In the genomic region with DNA sequence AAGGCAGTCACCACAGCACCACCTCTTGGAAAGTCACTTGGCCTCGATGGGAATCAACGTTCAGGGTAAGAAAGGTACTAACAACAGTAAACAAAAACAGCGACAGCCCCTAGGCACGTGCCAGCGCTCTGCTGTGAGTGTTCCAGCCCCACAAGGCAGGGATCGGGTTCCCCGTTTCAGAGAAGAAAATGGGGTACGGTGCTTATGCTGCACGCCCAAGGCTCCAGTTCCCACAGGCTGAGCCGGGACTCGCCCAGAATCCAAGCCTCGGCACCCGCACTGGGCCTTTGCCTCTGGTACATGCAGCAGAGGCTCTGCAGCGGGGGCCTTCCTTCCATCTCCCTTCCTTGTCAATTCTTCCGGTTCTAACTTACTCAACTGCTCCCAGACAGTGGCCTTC, we compare ENCODE assay signal across 18 cellular contexts. TPM values are rescaled to one million over a fixed set of nuclear protein-coding genes. Genes with fewer than 3 reads are reported as not detected.
DNase-seq lines count a peak whose midpoint lies in the region; ATAC-seq and TF ChIP-seq lines count a peak whose summit lies in the region.
"Had no signal": no experiment of that assay in that cellular context is flagged by ENCODE, and none has a peak within 500 bp of the region (broad histone marks: within the 10 kb centered on the region; RNA-seq: fewer than 3 reads in every experiment).

No MANE protein-coding gene starts in this region.

- POLR2A ChIA-PET in naive thymus-derived CD4-positive, alpha-beta T cell (lab: Charles Lee), result interaction anchor here (1.7 to 2.1 kb wide), 2 partner anchors 16 to 38 kb away, joined by 4 to 5 read pairs; no protein-coding TSS in a partner anchor

- ATAC-seq in stimulated activated naive CD8-positive, alpha-beta T cell treated with anti-CD3 and anti-CD28 coated beads, Interleukin-15, Interleukin-2, amounts not matched to agents 100 U/mL and 50 U/mL, for 24 hours, result no peak
- no peak for ATAC-seq in naive thymus-derived CD4-positive, alpha-beta T cell
- ATAC-seq in upper lobe of right lung, result no peak
- no peak for ATAC-seq in HG03095 (IDR thresholded peaks at IDR 0.05; ENCODE audit: unreplicated experiment)

- no peak overlapping the region for H3K9ac ChIP-seq in colonic mucosa (ENCODE audit: low read depth in 2 of 2, low read length in 2 of 2)

- no peak overlapping the region for H3K27ac ChIP-seq in colonic mucosa
- no peak overlapping the region for H3K27ac ChIP-seq in naive thymus-derived CD4-positive, alpha-beta T cell (ENCODE audit: low read depth, low read length)
- H3K27ac ChIP-seq in upper lobe of right lung, result peak overlapping the region; percentile 72

- H3K27ac Mint-ChIP-seq in stimulated activated naive CD8-positive, alpha-beta T cell treated with anti-CD3 and anti-CD28 coated beads, Interleukin-15, Interleukin-2, amounts not matched to agents 100 ng/mL and 50 ng/mL, for 24 hours, result peak overlapping the region; percentile 41
- H3K27ac Mint-ChIP-seq in naive thymus-derived CD4-positive, alpha-beta T cell, result peak overlapping the region in 5 of 9 donors; percentile 38 to 62 (median 40)
- H3K27ac Mint-ChIP-seq: activated B cell treated with CpG ODN at 0.5 μM for 24 hours had no signal

- H3K4me3 Mint-ChIP-seq in stimulated activated naive CD8-positive, alpha-beta T cell treated with anti-CD3 and anti-CD28 coated beads, Interleukin-15, Interleukin-2, amounts not matched to agents 100 ng/mL and 50 ng/mL, for 24 hours, result no peak overlapping the region
- H3K4me3 Mint-ChIP-seq in naive thymus-derived CD4-positive, alpha-beta T cell, result no peak overlapping the region
- H3K4me3 Mint-ChIP-seq: activated B cell treated with CpG ODN at 0.5 μM for 24 hours, naive B cell had no signal

- H3K36me3 Mint-ChIP-seq in stimulated activated naive CD8-positive, alpha-beta T cell treated with anti-CD3 and anti-CD28 coated beads, Interleukin-15, Interleukin-2, amounts not matched to agents 100 ng/mL and 50 ng/mL, for 24 hours (ENCODE audit: low read depth), result peaks cover 84% of the 10 kb centered on the region
- H3K36me3 Mint-ChIP-seq in naive thymus-derived CD4-positive, alpha-beta T cell, result peaks cover 9 to 59% (median 15%) of the 10 kb centered on the region in 5 donors

- no peak for TF ChIP-seq CTCF in colonic mucosa (IDR thresholded peaks at IDR 0.05)
- no peak for TF ChIP-seq CTCF in upper lobe of right lung (IDR thresholded peaks at IDR 0.05)

- H3K4me1 Mint-ChIP-seq in stimulated activated naive CD8-positive, alpha-beta T cell treated with anti-CD3 and anti-CD28 coated beads, Interleukin-15, Interleukin-2, amounts not matched to agents 100 ng/mL and 50 ng/mL, for 24 hours (ENCODE audit: low read depth), result no peaks in the 10 kb centered on the region
- peaks cover 0 to 7% (median 0%) of the 10 kb centered on the region in 7 donors for H3K4me1 Mint-ChIP-seq in naive thymus-derived CD4-positive, alpha-beta T cell
- H3K4me1 Mint-ChIP-seq: activated B cell treated with CpG ODN at 0.5 μM for 24 hours, naive B cell had no signal

- no peaks in the 10 kb centered on the region for H3K27me3 Mint-ChIP-seq in stimulated activated naive CD8-positive, alpha-beta T cell treated with anti-CD3 and anti-CD28 coated beads, Interleukin-15, Interleukin-2, amounts not matched to agents 100 ng/mL and 50 ng/mL, for 24 hours
- no peaks in the 10 kb centered on the region for H3K27me3 Mint-ChIP-seq in naive thymus-derived CD4-positive, alpha-beta T cell
- H3K27me3 Mint-ChIP-seq: activated B cell treated with CpG ODN at 0.5 μM for 24 hours, naive B cell had no signal

- CTCF ChIA-PET in naive thymus-derived CD4-positive, alpha-beta T cell (lab: Charles Lee), result no interaction called here

- H3K9me3 ChIP-seq in colonic mucosa (no peaks in the 10 kb centered on the region), upper lobe of right lung (no peaks in the 10 kb centered on the region)
- H3K9me3 ChIP-seq in naive thymus-derived CD4-positive, alpha-beta T cell (ENCODE audit: control insufficient read depth in 2 of 3, low read length in 3 of 3), result no peaks in the 10 kb centered on the region
- H3K9me3 ChIP-seq: thoracic aorta had no signal

- H3K4me1 ChIP-seq in colonic mucosa, result no peaks in the 10 kb centered on the region
- H3K4me1 ChIP-seq in naive thymus-derived CD4-positive, alpha-beta T cell (ENCODE audit: control insufficient read depth in 2 of 2, insufficient read depth in 2 of 2, low read length in 2 of 2), result peaks cover 0 to 3% of the 10 kb centered on the region in 2 donors
- peaks cover 15% of the 10 kb centered on the region for H3K4me1 ChIP-seq in upper lobe of right lung

- no peaks in the 10 kb centered on the region for H3K9me3 Mint-ChIP-seq in stimulated activated naive CD8-positive, alpha-beta T cell treated with anti-CD3 and anti-CD28 coated beads, Interleukin-15, Interleukin-2, amounts not matched to agents 100 ng/mL and 50 ng/mL, for 24 hours
- H3K9me3 Mint-ChIP-seq in naive thymus-derived CD4-positive, alpha-beta T cell, result no peaks in the 10 kb centered on the region
- H3K9me3 Mint-ChIP-seq: activated B cell treated with CpG ODN at 0.5 μM for 24 hours, naive B cell had no signal

- no peaks in the 10 kb centered on the region for H3K27me3 ChIP-seq in colonic mucosa
- no peaks in the 10 kb centered on the region for H3K27me3 ChIP-seq in naive thymus-derived CD4-positive, alpha-beta T cell (ENCODE audit: control insufficient read depth in 2 of 2, insufficient read depth in 2 of 2, low read length in 2 of 2)
- no peaks in the 10 kb centered on the region for H3K27me3 ChIP-seq in upper lobe of right lung

- intact Hi-C loops in colonic mucosa (cut with DNase I) (no loop called here), upper lobe of right lung (cut with DNase I) (no loop called here)
- intact Hi-C loops in naive thymus-derived CD4-positive, alpha-beta T cell (cut with micrococcal nuclease), result no loop called here

- H3K36me3 ChIP-seq in colonic mucosa, result peaks cover 66% of the 10 kb centered on the region
- H3K36me3 ChIP-seq in naive thymus-derived CD4-positive, alpha-beta T cell (ENCODE audit: control insufficient read depth in 2 of 3, insufficient read depth in 3 of 3, low read length in 3 of 3), result peaks cover 59 to 99% (median 81%) of the 10 kb centered on the region in 3 experiments
- peaks cover 100% of the 10 kb centered on the region for H3K36me3 ChIP-seq in upper lobe of right lung

- no peak for DNase-seq in stimulated activated naive CD8-positive, alpha-beta T cell treated with anti-CD3 and anti-CD28 coated beads, Interleukin-15, Interleukin-2, amounts not matched to agents 100 U/mL and 50 U/mL, for 24 hours
- peak; percentile 17 for DNase-seq in colonic mucosa
- DNase-seq in naive thymus-derived CD4-positive, alpha-beta T cell, result peak in 1 of 9 donors; percentile 17
- DNase-seq in upper lobe of right lung, result peak; percentile 48
- DNase-seq in stimulated activated CD4-positive, alpha-beta T cell treated with anti-CD3 and anti-CD28 coated beads, Interleukin-2, amount 100 ng/mL, for 48 hours, result no peak
- DNase-seq in iPS-NIHi11 (ENCODE audit: low spot score), result no peak
- DNase-seq: activated B cell treated with CpG ODN at 0.5 μM for 24 hours; activated CD8-positive, alpha-beta memory T cell treated with anti-CD3 and anti-CD28 coated beads, Interleukin-2, amount 50 U/mL, for 4 hours; AML-193; GF-D8; GOT3; naive B cell; NCI-H2227 treated with DMSO at 0.1 percent for 48 hours; stimulated activated CD4-positive, alpha-beta T cell treated with anti-CD3 and anti-CD28 coated beads, Interleukin-1b, Interleukin-23, amount 100 ng/mL, for 48 hours; T-helper 1 cell had no signal

- H3K4me3 ChIP-seq in colonic mucosa (no peak overlapping the region), upper lobe of right lung (no peak overlapping the region)
- no peak overlapping the region for H3K4me3 ChIP-seq in naive thymus-derived CD4-positive, alpha-beta T cell (ENCODE audit: low read length)
- H3K4me3 ChIP-seq: thoracic aorta had no signal

RNA-seq across cellular contexts. Expression of gene WDR1, which starts 37.3 kb away (rescaled TPM):
- 100 to 1,000 TPM; 437 to 476 TPM for total RNA-seq in colonic mucosa
- total RNA-seq in naive thymus-derived CD4-positive, alpha-beta T cell, result 100 to 1,000 TPM; 242 to 470 (median 330) TPM
- 100 to 1,000 TPM; 268 to 412 TPM for polyA plus RNA-seq in naive thymus-derived CD4-positive, alpha-beta T cell
- 234 TPM for total RNA-seq in upper lobe of right lung

RNA-seq across cellular contexts. Expression of gene SLC2A9, which starts 58.0 kb away (rescaled TPM):
- total RNA-seq in colonic mucosa (1 to 10 TPM; 4.3 to 6.8 TPM), upper lobe of right lung (19.0 TPM)
- total RNA-seq in naive thymus-derived CD4-positive, alpha-beta T cell, result 1 to 10 TPM; 1.5 to 9.6 (median 3.8) TPM
- 1 to 10 TPM in 1 of 2 donors, under 1 TPM in 1; 0.36 to 1.5 TPM for polyA plus RNA-seq in naive thymus-derived CD4-positive, alpha-beta T cell

Comparison
In these comparisons a context has a peak if more than half of its experiments do, and no peak if none do; other contexts are left out.
1. DNase-seq: peak in colonic mucosa (single experiment) and upper lobe of right lung (single experiment); none in stimulated activated naive CD8-positive, alpha-beta T cell treated with anti-CD3 and anti-CD28 coated beads, Interleukin-15, Interleukin-2, amounts not matched to agents 100 U/mL and 50 U/mL, for 24 hours (single experiment), stimulated activated CD4-positive, alpha-beta T cell treated with anti-CD3 and anti-CD28 coated beads, Interleukin-2, amount 100 ng/mL, for 48 hours (0 of 2) and iPS-NIHi11 (single experiment).